In the genomic region with DNA sequence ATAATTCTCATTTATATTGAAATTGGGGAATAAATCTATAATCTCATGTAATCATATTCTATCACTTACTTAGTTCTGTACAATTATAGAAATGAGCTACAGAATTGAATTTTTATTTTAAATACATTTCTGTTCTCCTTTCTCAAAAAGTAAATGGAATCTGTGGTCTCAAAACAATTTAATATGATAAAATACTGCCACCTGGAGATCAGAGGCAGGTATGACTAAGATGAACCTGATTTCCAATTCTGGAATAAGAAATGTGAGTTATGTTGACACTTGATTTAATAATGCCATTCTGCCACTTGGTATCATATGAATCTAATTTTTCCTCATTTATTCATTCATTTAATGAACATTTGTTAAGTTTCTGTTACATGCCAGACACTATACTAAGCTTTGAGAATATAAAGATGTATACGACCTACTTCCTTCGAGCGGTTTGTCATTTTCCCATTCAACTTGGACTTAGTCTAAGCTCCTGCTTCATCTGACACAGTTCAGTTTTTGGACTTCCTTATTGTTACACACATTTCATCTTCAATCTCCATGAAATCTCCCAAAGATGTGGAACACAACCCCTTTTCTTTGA, we compare ENCODE assay signal across 9 cellular contexts. TPM values are rescaled to one million over a fixed set of nuclear protein-coding genes. Genes with fewer than 3 reads are reported as not detected.
DNase-seq lines count a peak whose midpoint lies in the region; ATAC-seq and TF ChIP-seq lines count a peak whose summit lies in the region.
"Had no signal": no experiment of that assay in that cellular context is flagged by ENCODE, and none has a peak within 500 bp of the region (broad histone marks: within the 10 kb centered on the region; RNA-seq: fewer than 3 reads in every experiment).

No MANE protein-coding gene starts in this region.

- H3K4me3 ChIP-seq in astrocyte of the cerebellum (ENCODE audit: low read depth, low read length) (no peak overlapping the region), vagina (no peak overlapping the region)

- H3K4me1 ChIP-seq in vagina, result no peaks in the 10 kb centered on the region

- DNase-seq in NCI-H2081 (lab: John Stamatoyannopoulos, UW) (peak; percentile 20 to 38), NCI-H2081 treated with DMSO at 0.1 percent for 48 hours (lab: John Stamatoyannopoulos, UW) (no peak), NCI-H1105 treated with DMSO at 0.1 percent for 48 hours (lab: John Stamatoyannopoulos, UW) (peak; percentile 55), astrocyte of the cerebellum (ENCODE audit: low read depth) (peak; percentile 39), kidney glomerular epithelial cell (lab: John Stamatoyannopoulos, UW) (peak; percentile 27), vagina (ENCODE audit: extremely low spot score in 2 of 2) (no peak)

- in situ Hi-C loops in astrocyte of the cerebellum (cut with HindIII; ENCODE audit: low sequenced_read_pairs), result loop anchor here (5.0 to 25.0 kb wide), 2 partner anchors 174 to 354 kb away; a partner anchor contains a TSS

- no peaks in the 10 kb centered on the region for H3K9me3 ChIP-seq in vagina

- H3K36me3 ChIP-seq in vagina, result no peaks in the 10 kb centered on the region

- no peak overlapping the region for H3K27ac ChIP-seq in vagina

- intact Hi-C loops in vagina (cut with DNase I), result loop anchor here (5.0 kb wide), 1 partner anchor 179 kb away; no protein-coding TSS in a partner anchor

- H3K27me3 ChIP-seq in vagina, result no peaks in the 10 kb centered on the region

- ATAC-seq in GM21367 (IDR thresholded peaks at IDR 0.05; ENCODE audit: unreplicated experiment) (no peak), HG02938 (IDR thresholded peaks at IDR 0.05; ENCODE audit: unreplicated experiment) (no peak)

- no peak for TF ChIP-seq POLR2A in vagina (IDR thresholded peaks at IDR 0.05)

- TF ChIP-seq CTCF in astrocyte of the cerebellum (IDR thresholded peaks at IDR 0.05; ENCODE audit: low read depth, low read length, missing control alignments) (peak; percentile 32), vagina (IDR thresholded peaks at IDR 0.05) (peak; percentile 35 to 54 (median 47))

RNA-seq across cellular contexts. Expression of a gene that starts 7.6 kb away (rescaled TPM):
- 11.0 TPM for total RNA-seq in vagina

RNA-seq across cellular contexts. Expression of a gene that starts 29.9 kb away (rescaled TPM):
- not detected for total RNA-seq in vagina
- total RNA-seq: CD8-positive, alpha-beta memory T cell had no signal

Comparison
In these comparisons a context has a peak if more than half of its experiments do, and no peak if none do; other contexts are left out.
1. DNase-seq: peak in NCI-H2081 (2 of 2), NCI-H1105 treated with DMSO at 0.1 percent for 48 hours (single experiment), astrocyte of the cerebellum (single experiment) and kidney glomerular epithelial cell (single experiment); none in NCI-H2081 treated with DMSO at 0.1 percent for 48 hours (single experiment) and vagina (0 of 2).